27 cellular contexts compared by ENCODE assay signal in the genomic region with DNA sequence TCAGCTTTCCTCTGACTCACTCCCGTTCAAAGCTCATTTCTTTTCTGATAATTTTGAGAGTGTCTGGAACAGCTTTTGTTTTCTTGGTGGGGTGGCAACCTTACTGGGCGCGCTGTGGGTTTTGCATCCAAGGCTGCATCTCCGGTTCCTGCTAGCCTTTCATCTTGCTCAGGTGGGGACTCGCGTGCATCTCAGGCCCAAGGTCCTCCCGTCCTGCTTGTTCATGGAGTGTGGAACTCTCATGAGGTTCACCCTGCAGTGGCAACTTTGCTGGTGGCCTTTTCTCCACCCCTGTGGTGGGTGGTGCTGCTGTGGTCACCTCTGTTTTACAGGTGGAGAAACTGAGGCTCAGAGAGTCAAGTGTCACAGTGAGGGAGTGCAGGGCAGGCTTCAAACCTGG. TPM values are rescaled to one million over a fixed set of nuclear protein-coding genes. Genes with fewer than 3 reads are reported as not detected.
DNase-seq lines count a peak whose midpoint lies in the region; ATAC-seq and TF ChIP-seq lines count a peak whose summit lies in the region.
"Had no signal": no experiment of that assay in that cellular context is flagged by ENCODE, and none has a peak within 500 bp of the region (broad histone marks: within the 10 kb centered on the region; RNA-seq: fewer than 3 reads in every experiment).

No MANE protein-coding gene starts in this region.

- TF ChIP-seq CTCF in Panc1 (IDR thresholded peaks at IDR 0.05) (no peak), endodermal cell (conservative IDR thresholded peaks at IDR 0.05) (no peak), thyroid gland (IDR thresholded peaks at IDR 0.05) (no peak)

- intact Hi-C loops in Panc1 (cut with micrococcal nuclease; ENCODE audit: unreplicated experiment) (no loop called here), thyroid gland (cut with DNase I) (loop anchor here (10.0 kb wide), 1 partner anchor 71 kb away; no protein-coding TSS in a partner anchor)

- 88 to 91% methylated on average over 1 to 7 of the region's 7 CpGs for WGBS in endodermal cell (ENCODE audit: insufficient coverage in 1 of 2, insufficient read length in 1 of 2), 2 experiments
- WGBS in thyroid gland, 2 donors = 75 to 84% methylated on average over 7 of the region's 7 CpGs

- H3K36me3 ChIP-seq in Panc1 (ENCODE audit: control insufficient read depth, insufficient read depth, low read length) = no peaks in the 10 kb centered on the region
- peaks cover 64% of the 10 kb centered on the region for H3K36me3 ChIP-seq in endodermal cell (ENCODE audit: control insufficient read depth, insufficient read depth, low read length)
- peaks cover 7 to 18% of the 10 kb centered on the region in 2 donors for H3K36me3 ChIP-seq in thyroid gland

- peaks cover 11% of the 10 kb centered on the region for H3K4me1 ChIP-seq in Panc1 (ENCODE audit: control insufficient read depth, insufficient read depth, low read length)
- peaks cover 15% of the 10 kb centered on the region for H3K4me1 ChIP-seq in endodermal cell (ENCODE audit: control insufficient read depth, insufficient read depth, low read length)
- peaks cover 18 to 24% of the 10 kb centered on the region in 2 donors for H3K4me1 ChIP-seq in thyroid gland
- H3K4me1 ChIP-seq: breast epithelium, vagina had no signal

- DNase-seq in activated T-cell treated with anti-CD3 and anti-CD28 coated beads, Interleukin-2, amount 50 U/mL, for 72 hours = no peak
- no peak for DNase-seq in activated T-cell treated with anti-CD3 and anti-CD28 coated beads, Interleukin-2, amount 50 U/mL, for 4 hours
- DNase-seq in Panc1 (ENCODE audit: low read depth, low spot score) = no peak
- no peak for DNase-seq in endodermal cell
- peak; percentile 12 to 20 for DNase-seq in thyroid gland
- DNase-seq in NCI-H748 treated with DMSO at 0.1 percent for 48 hours (lab: John Stamatoyannopoulos, UW) = no peak
- no peak for DNase-seq in immature natural killer cell
- DNase-seq: activated CD4-positive, alpha-beta T cell treated with anti-CD3 and anti-CD28 coated beads, Interleukin-2, amount 50 U/mL, for 1 hour; amygdala; CD8-positive, alpha-beta memory T cell; effector CD8-positive, alpha-beta T cell; heart left ventricle; lower lobe of right lung; NCI-H1092; NCI-H226; NCI-H774; SHP77; stimulated activated CD4-positive, alpha-beta T cell treated with anti-CD3 and anti-CD28 coated beads, Interleukin-4, amount 100 ng/mL, for 24 hours; stimulated activated naive CD4-positive, alpha-beta T cell; T1000 had no signal

- BruUV-seq in Panc1 (replicated peaks; lab: Mats Ljungman, UMichigan) = no TSS peak

- H3K4me3 ChIP-seq in Panc1 (ENCODE audit: low read depth in 2 of 2, low read length in 2 of 2) (no peak overlapping the region), endodermal cell (ENCODE audit: low read length) (no peak overlapping the region), thyroid gland (replicated peaks in 1 of 3) (no peak overlapping the region)
- H3K4me3 ChIP-seq: breast epithelium, heart left ventricle, lower lobe of right lung, vagina had no signal

- no peaks in the 10 kb centered on the region for H3K9me3 ChIP-seq in Panc1 (ENCODE audit: control insufficient read depth, insufficient read depth, low read depth, low read length)
- no peaks in the 10 kb centered on the region for H3K9me3 ChIP-seq in endodermal cell (ENCODE audit: control insufficient read depth, low read length)
- H3K9me3 ChIP-seq in thyroid gland = no peaks in the 10 kb centered on the region
- H3K9me3 ChIP-seq: breast epithelium, heart left ventricle, lower lobe of right lung, vagina had no signal

- H3K27ac ChIP-seq in Panc1 (ENCODE audit: low read length) (peak overlapping the region; percentile 63; the same call in 1 of the 2 replicates), endodermal cell (ENCODE audit: low read depth, low read length) (peak overlapping the region; percentile 66), thyroid gland (peak overlapping the region; percentile 79 to 88 (median 85))
- H3K27ac ChIP-seq: breast epithelium, heart left ventricle, lower lobe of right lung, vagina had no signal

- CTCF ChIA-PET in Panc1 (lab: Charles Lee) = no interaction called here

- no peak for TF ChIP-seq POLR2A in thyroid gland (IDR thresholded peaks at IDR 0.05)

- H3K27ac Mint-ChIP-seq in activated T-cell treated with anti-CD3 and anti-CD28 coated beads, Interleukin-2, amount 50 U/mL, for 72 hours = peak overlapping the region; percentile 23
- peak overlapping the region; percentile 78 for H3K27ac Mint-ChIP-seq in endodermal cell
- peak overlapping the region in 2 of 6 donors; percentile 24 to 39 for H3K27ac Mint-ChIP-seq in immature natural killer cell
- H3K27ac Mint-ChIP-seq: activated T-helper 1 cell treated with anti-CD3 and anti-CD28 coated beads, Interleukin-12 subunit alpha, Interleukin-12 subunit beta, Interleukin-2, Interleukin-4 antibody, amounts not matched to agents 30 ng/mL and 10 ng/mL and 1 ng/mL, durations not matched to agents 14 hours and 24 hours and 36 hours; IgD-negative memory B cell had no signal

- H3K4me1 Mint-ChIP-seq in activated T-cell treated with anti-CD3 and anti-CD28 coated beads, Interleukin-2, amount 50 U/mL, for 72 hours (ENCODE audit: low read depth) = no peaks in the 10 kb centered on the region
- H3K4me1 Mint-ChIP-seq in activated T-cell treated with anti-CD3 and anti-CD28 coated beads, Interleukin-2, amount 50 U/mL, for 4 hours (ENCODE audit: low read depth) = peaks cover 3% of the 10 kb centered on the region
- H3K4me1 Mint-ChIP-seq in endodermal cell (peaks cover 15% of the 10 kb centered on the region), immature natural killer cell (peaks cover 2 to 5% of the 10 kb centered on the region in 2 donors)

- no peak for ATAC-seq in activated T-cell treated with anti-CD3 and anti-CD28 coated beads, Interleukin-2, amount 50 U/mL, for 72 hours (replicated peaks in 1 of 2)
- ATAC-seq in activated T-cell treated with anti-CD3 and anti-CD28 coated beads, Interleukin-2, amount 50 U/mL, for 4 hours = no peak
- no peak for ATAC-seq in Panc1
- ATAC-seq in GM21737 (IDR thresholded peaks at IDR 0.05; ENCODE audit: unreplicated experiment) = no peak
- ATAC-seq: heart left ventricle, lower lobe of right lung, sciatic nerve had no signal

- H3K9me3 Mint-ChIP-seq in activated T-cell treated with anti-CD3 and anti-CD28 coated beads, Interleukin-2, amount 50 U/mL, for 72 hours = no peaks in the 10 kb centered on the region
- no peaks in the 10 kb centered on the region for H3K9me3 Mint-ChIP-seq in activated T-cell treated with anti-CD3 and anti-CD28 coated beads, Interleukin-2, amount 50 U/mL, for 4 hours
- H3K9me3 Mint-ChIP-seq in endodermal cell = no peaks in the 10 kb centered on the region
- no peaks in the 10 kb centered on the region for H3K9me3 Mint-ChIP-seq in immature natural killer cell
- H3K9me3 Mint-ChIP-seq: activated naive CD4-positive, alpha-beta T cell treated with anti-CD3 and anti-CD28 coated beads, Interleukin-2, amount 50 U/mL, for 24 hours; activated T-helper 1 cell treated with anti-CD3 and anti-CD28 coated beads, Interleukin-12 subunit alpha, Interleukin-12 subunit beta, Interleukin-2, Interleukin-4 antibody, amounts not matched to agents 30 ng/mL and 10 ng/mL and 1 ng/mL, durations not matched to agents 14 hours and 24 hours and 36 hours; CD8-positive, alpha-beta memory T cell; IgD-negative memory B cell had no signal

- H3K27me3 ChIP-seq in Panc1 (ENCODE audit: control insufficient read depth, insufficient read depth, low read length) (no peaks in the 10 kb centered on the region), endodermal cell (ENCODE audit: control insufficient read depth, insufficient read depth, low read length, poor library complexity, severe bottlenecking) (no peaks in the 10 kb centered on the region), thyroid gland (no peaks in the 10 kb centered on the region)
- H3K27me3 ChIP-seq: breast epithelium, heart left ventricle, vagina had no signal

- no peak overlapping the region for H3K4me3 Mint-ChIP-seq in activated T-cell treated with anti-CD3 and anti-CD28 coated beads, Interleukin-2, amount 50 U/mL, for 72 hours
- no peak overlapping the region for H3K4me3 Mint-ChIP-seq in activated T-cell treated with anti-CD3 and anti-CD28 coated beads, Interleukin-2, amount 50 U/mL, for 4 hours
- no peak overlapping the region for H3K4me3 Mint-ChIP-seq in endodermal cell
- H3K4me3 Mint-ChIP-seq in immature natural killer cell = no peak overlapping the region
- H3K4me3 Mint-ChIP-seq: activated naive CD4-positive, alpha-beta T cell treated with anti-CD3 and anti-CD28 coated beads, Interleukin-2, amount 50 U/mL, for 24 hours; activated T-helper 1 cell treated with anti-CD3 and anti-CD28 coated beads, Interleukin-12 subunit alpha, Interleukin-12 subunit beta, Interleukin-2, Interleukin-4 antibody, amounts not matched to agents 30 ng/mL and 10 ng/mL and 1 ng/mL, durations not matched to agents 14 hours and 24 hours and 36 hours; CD8-positive, alpha-beta memory T cell; IgD-negative memory B cell had no signal

- no peak overlapping the region for H3K9ac ChIP-seq in endodermal cell (ENCODE audit: extremely low read depth, low read length, poor library complexity, severe bottlenecking)

- no peaks in the 10 kb centered on the region for H3K27me3 Mint-ChIP-seq in activated T-cell treated with anti-CD3 and anti-CD28 coated beads, Interleukin-2, amount 50 U/mL, for 72 hours (ENCODE audit: low read depth)
- no peaks in the 10 kb centered on the region for H3K27me3 Mint-ChIP-seq in activated T-cell treated with anti-CD3 and anti-CD28 coated beads, Interleukin-2, amount 50 U/mL, for 4 hours (ENCODE audit: low read depth)
- no peaks in the 10 kb centered on the region for H3K27me3 Mint-ChIP-seq in endodermal cell (ENCODE audit: insufficient read depth)
- peaks cover 0 to 2% (median 0%) of the 10 kb centered on the region in 3 donors for H3K27me3 Mint-ChIP-seq in immature natural killer cell (ENCODE audit: low read depth in 3 of 3)
- H3K27me3 Mint-ChIP-seq: activated naive CD4-positive, alpha-beta T cell treated with anti-CD3 and anti-CD28 coated beads, Interleukin-2, amount 50 U/mL, for 24 hours; IgD-negative memory B cell had no signal

- in situ Hi-C loops in Panc1 (cut with HindIII; ENCODE audit: low pct_unique_long_range_greater_than_20kb, low sequenced_read_pairs) = no loop called here

- POLR2A ChIA-PET in Panc1 (lab: Charles Lee) = no interaction called here

- peaks cover 0 to 51% of the 10 kb centered on the region in 2 donors for H3K36me3 Mint-ChIP-seq in activated T-cell treated with anti-CD3 and anti-CD28 coated beads, Interleukin-2, amount 50 U/mL, for 72 hours (ENCODE audit: insufficient read depth in 2 of 2)
- H3K36me3 Mint-ChIP-seq in activated T-cell treated with anti-CD3 and anti-CD28 coated beads, Interleukin-2, amount 50 U/mL, for 4 hours (ENCODE audit: insufficient read depth) = peaks cover 36% of the 10 kb centered on the region
- H3K36me3 Mint-ChIP-seq in endodermal cell (ENCODE audit: low read depth) (peaks cover 46% of the 10 kb centered on the region), immature natural killer cell (peaks cover 5 to 40% (median 15%) of the 10 kb centered on the region in 3 donors)
- H3K36me3 Mint-ChIP-seq: IgD-negative memory B cell had no signal

RNA-seq across cellular contexts. Expression of a gene that starts 25.6 kb away (rescaled TPM):
- total RNA-seq in activated T-cell treated with anti-CD3 and anti-CD28 coated beads, Interleukin-2, amount 50 U/mL, for 72 hours = 100 to 1,000 TPM; 290 to 370 TPM
- 100 to 1,000 TPM; 342 to 399 (median 361) TPM for total RNA-seq in activated T-cell treated with anti-CD3 and anti-CD28 coated beads, Interleukin-2, amount 50 U/mL, for 4 hours
- total RNA-seq in Panc1 (2021; ENCODE audit: unreplicated experiment) (122 TPM), endodermal cell (100 to 1,000 TPM; 155 to 179 TPM), thyroid gland (10 to 100 TPM; 16.7 to 34.7 (median 25.1) TPM)
- polyA plus RNA-seq in Panc1 (2012; ENCODE audit: insufficient read length) = 119 TPM
- polyA plus RNA-seq in endodermal cell (2013, experiment 1 of 2) = 89.4 TPM
- 70.5 TPM for polyA plus RNA-seq in endodermal cell (2013, experiment 2 of 2)
- 10 to 100 TPM; 39.0 to 65.3 (median 45.7) TPM for polyA plus RNA-seq in immature natural killer cell

RNA-seq across cellular contexts. Expression of a gene that starts 44.6 kb away (rescaled TPM):
- total RNA-seq in activated T-cell treated with anti-CD3 and anti-CD28 coated beads, Interleukin-2, amount 50 U/mL, for 72 hours = under 1 TPM; 0.34 to 0.76 TPM
- total RNA-seq in activated T-cell treated with anti-CD3 and anti-CD28 coated beads, Interleukin-2, amount 50 U/mL, for 4 hours = 1 to 10 TPM; 1.2 to 3.0 (median 1.4) TPM
- 105 TPM for total RNA-seq in Panc1 (2021; ENCODE audit: unreplicated experiment)
- polyA plus RNA-seq in Panc1 (2012; ENCODE audit: insufficient read length) = 198 TPM
- 10 to 100 TPM; 11.4 to 21.6 TPM for total RNA-seq in endodermal cell
- 14.4 TPM for polyA plus RNA-seq in endodermal cell (2013, experiment 1 of 2)
- polyA plus RNA-seq in endodermal cell (2013, experiment 2 of 2) = 12.5 TPM
- 10 to 100 TPM in 1 of 4 donors, 1 to 10 TPM in 3; 5.2 to 13.0 (median 6.9) TPM for total RNA-seq in thyroid gland
- polyA plus RNA-seq in immature natural killer cell = 10 to 100 TPM in 2 of 3 donors, 1 to 10 TPM in 1; 5.3 to 12.8 (median 11.3) TPM

Comparison
In these comparisons a context has a peak if more than half of its experiments do, and no peak if none do; other contexts are left out.
1. DNase-seq: peak in thyroid gland (2 of 2); none in activated T-cell treated with anti-CD3 and anti-CD28 coated beads, Interleukin-2, amount 50 U/mL, for 72 hours (0 of 2), activated T-cell treated with anti-CD3 and anti-CD28 coated beads, Interleukin-2, amount 50 U/mL, for 4 hours (single experiment), Panc1 (single experiment), endodermal cell (single experiment), NCI-H748 treated with DMSO at 0.1 percent for 48 hours (single experiment) and immature natural killer cell (0 of 3).
2. Peak in every context shown above with its lines, with median percentiles within 50 percentile points of each other: H3K27ac ChIP-seq.